ENCODE assay signal across 12 cellular contexts in genomic region chr3:152380048-152380447, GRCh38.
DNase-seq lines count a peak whose midpoint lies in the region; ATAC-seq, FAIRE-seq and TF ChIP-seq lines count a peak whose summit lies in the region.
"Had no signal": no experiment of that assay in that cellular context is flagged by ENCODE, and none has a peak within 500 bp of the region (broad histone marks: within the 10 kb centered on the region; RNA-seq: fewer than 3 reads in every experiment).

No MANE protein-coding gene starts in this region.

- intact Hi-C loops in GM12878 (cut with micrococcal nuclease; ENCODE audit: unreplicated experiment) = loop anchor here (5.0 kb wide), 1 partner anchor 183 kb away; no protein-coding TSS in a partner anchor
- intact Hi-C loops in natural killer cell (cut with micrococcal nuclease) = no loop called here

- no peaks in the 10 kb centered on the region for H3K9me3 Mint-ChIP-seq in natural killer cell
- H3K9me3 Mint-ChIP-seq: nephron progenitor cell had no signal

- 0 out of 3 replicates have a peak overlapping the region, but pooled peaks have one; percentile 3 for H3K4me3 ChIP-seq in A549
- no peak overlapping the region; the same call in 1 of the 2 replicates for H3K4me3 ChIP-seq in GM12878

- WGBS in A549 (ENCODE audit: missing lambda C conversion rate) = 37% methylated on average over 4 of the region's 4 CpGs
- 53% methylated on average over 4 of the region's 4 CpGs for WGBS in GM12878 (ENCODE audit: insufficient coverage, insufficient replicate concordance, low lambda C conversion rate, missing lambda C conversion rate)

- ATAC-seq in A549 (no peak), GM12878 (no peak), natural killer cell (no peak), GM18861 (IDR thresholded peaks at IDR 0.05; ENCODE audit: unreplicated experiment) (no peak), GM19463 (IDR thresholded peaks at IDR 0.05; ENCODE audit: unreplicated experiment) (no peak)
- ATAC-seq: Panc1 had no signal

- peak overlapping the region; percentile 54 to 79 for H3K27ac ChIP-seq in A549
- peak overlapping the region; percentile 35 for H3K27ac ChIP-seq in GM12878 (ENCODE audit: control insufficient read depth, insufficient read depth)

- H3K4me3 Mint-ChIP-seq in natural killer cell = peak overlapping the region; percentile 31
- H3K4me3 Mint-ChIP-seq: nephron progenitor cell had no signal

- peaks cover 4% of the 10 kb centered on the region for H3K36me3 Mint-ChIP-seq in natural killer cell

- peak overlapping the region; percentile 92 for H3K4me2 ChIP-seq in A549
- no peak overlapping the region; the same call in 1 of the 2 replicates for H3K4me2 ChIP-seq in GM12878 (ENCODE audit: control insufficient read depth, insufficient read depth)

- POLR2A ChIA-PET in A549 (lab: Yijun Ruan, JAX) (no interaction called here), GM12878 (lab: Charles Lee) (no interaction called here)

- RAD21 ChIA-PET in GM12878 (lab: Charles Lee; ENCODE audit: unreplicated experiment) = interaction anchor here (1.5 to 2.3 kb wide), 4 partner anchors 20 to 63 kb away, joined by 4 to 9 read pairs (median 6); no protein-coding TSS in a partner anchor

- TF ChIP-seq POLR2A in A549 (IDR thresholded peaks at IDR 0.05; ENCODE audit: low read length) (no peak), GM12878 (IDR thresholded peaks at IDR 0.05; ENCODE audit: low read depth, low read length) (no peak)

- in situ Hi-C loops in GM12878 (cut with MboI) = no loop called here

- FAIRE-seq in A549 (lab: Jason Lieb, UNC) (no peak), GM18507 (lab: Jason Lieb, UNC) (peak; percentile 12), GM12878 (lab: Jason Lieb, UNC) (no peak)

- H3K27me3 Mint-ChIP-seq in natural killer cell (ENCODE audit: low read depth in 2 of 2) = no peaks in the 10 kb centered on the region

- no peaks in the 10 kb centered on the region for H4K20me1 ChIP-seq in GM12878 (ENCODE audit: control insufficient read depth, insufficient read depth)

- H3K9me3 ChIP-seq in A549 = no peaks in the 10 kb centered on the region
- peaks cover 3% of the 10 kb centered on the region for H3K9me3 ChIP-seq in GM12878 (replicated peaks; ENCODE audit: control insufficient read depth, insufficient read depth, low read length)

- H3K4me1 Mint-ChIP-seq in natural killer cell = peaks cover 55 to 78% of the 10 kb centered on the region in 2 donors
- H3K4me1 Mint-ChIP-seq: nephron progenitor cell had no signal

- TF ChIP-seq RAD21 in A549 (conservative IDR thresholded peaks at IDR 0.05 in 1 of 2, IDR thresholded peaks at IDR 0.05 in 1 of 2) (no peak), GM12878 (IDR thresholded peaks at IDR 0.05; ENCODE audit: insufficient read depth, low read depth, low read length) (no peak)

- DNase-seq in A549 (ENCODE audit: low read depth in 1 of 2, low spot score in 1 of 2) = no peak
- no peak for DNase-seq in GM18507 (ENCODE audit: extremely low spot score, insufficient read length, low read depth)
- DNase-seq in GM12878 (ENCODE audit: low read depth, low spot score) = no peak
- no peak for DNase-seq in natural killer cell
- no peak for DNase-seq in stimulated activated naive CD4-positive, alpha-beta T cell (lab: John Stamatoyannopoulos, UW)
- no peak for DNase-seq in NCI-H226
- DNase-seq: hippocampal formation, NCI-H1436, nephron progenitor cell had no signal

- CTCF ChIA-PET in A549 (lab: Yijun Ruan, JAX) = no interaction called here
- CTCF ChIA-PET in GM12878 (lab: Yijun Ruan, JAX) = interaction anchor here (0.6 kb wide), 1 partner anchor 72 kb away, joined by 3 read pairs; no protein-coding TSS in a partner anchor

- no peak for TF ChIP-seq EP300 in A549 (IDR thresholded peaks at IDR 0.05)
- TF ChIP-seq EP300 in GM12878 (IDR thresholded peaks at IDR 0.05; ENCODE audit: borderline replicate concordance in 1 of 2, control insufficient read depth in 1 of 2, low read depth in 2 of 2, low read length in 2 of 2) = no peak

- H3K27ac Mint-ChIP-seq in natural killer cell = peak overlapping the region; percentile 85 to 88
- H3K27ac Mint-ChIP-seq: nephron progenitor cell had no signal

- H2AFZ ChIP-seq in GM12878 (ENCODE audit: control insufficient read depth, low read depth, low read length) = no peak overlapping the region

- peaks cover 0 to 11% of the 10 kb centered on the region in 2 experiments; a peak in 1 of 4 replicates for H3K36me3 ChIP-seq in GM12878 (ENCODE audit: control insufficient read depth in 2 of 2, insufficient read depth in 2 of 2, low read length in 1 of 2)

- SMC1A ChIA-PET in GM12878 (lab: Charles Lee; ENCODE audit: uncharacterized antibody, unreplicated experiment) = interaction anchor here (1.2 to 3.9 kb wide), 4 partner anchors 12 to 136 kb away, joined by 4 to 38 read pairs (median 10); no protein-coding TSS in a partner anchor

- H3K4me1 ChIP-seq in A549 = peaks cover 70% of the 10 kb centered on the region
- H3K4me1 ChIP-seq in GM12878 (ENCODE audit: control insufficient read depth, insufficient read depth, low read length) = peaks cover 30% of the 10 kb centered on the region

- BruUV-seq in GM12878 (replicated peaks; lab: Mats Ljungman, UMichigan) = no TSS peak

- no peaks in the 10 kb centered on the region for H3K27me3 ChIP-seq in GM12878 (replicated peaks in 1 of 2; ENCODE audit: control insufficient read depth in 2 of 2, insufficient read depth in 2 of 2, low read length in 1 of 2)

- peaks cover 98% of the 10 kb centered on the region for H3K79me2 ChIP-seq in GM12878 (ENCODE audit: control insufficient read depth, insufficient read depth, low read length)

- TF ChIP-seq CTCF in A549 (IDR thresholded peaks at IDR 0.05) = no peak
- no peak for TF ChIP-seq CTCF in GM12878 (IDR thresholded peaks at IDR 0.05 in 2 of 3, conservative IDR thresholded peaks at IDR 0.05 in 1 of 3; ENCODE audit: control insufficient read depth in 2 of 3, extremely low read depth in 1 of 3, insufficient read depth in 1 of 3, low read depth in 3 of 3, low read length in 3 of 3)
- TF ChIP-seq CTCF in natural killer cell (IDR thresholded peaks at IDR 0.05) = no peak

- H3K9ac ChIP-seq in GM12878 (ENCODE audit: control insufficient read depth, insufficient read depth, low read length) = no peak overlapping the region

TF ChIP-seq in A549, 52 proteins besides CTCF, POLR2A, EP300 and RAD21 (continues in another document):
- TF ChIP-seq HES2 (IDR thresholded peaks at IDR 0.05) (no peak), USF2 (IDR thresholded peaks at IDR 0.05) (no peak), HOXB5 (CRISPR knock-in tag; IDR thresholded peaks at IDR 0.05) (no peak), ATOH8 (CRISPR knock-in tag; IDR thresholded peaks at IDR 0.05; ENCODE audit: low read depth) (no peak), CBX2 (IDR thresholded peaks at IDR 0.05; ENCODE audit: borderline replicate concordance, low read depth) (no peak)

TF ChIP-seq in GM12878, 131 proteins besides CTCF, POLR2A, EP300 and RAD21 (continues in another document):
- no peak for TF ChIP-seq CUX1 (IDR thresholded peaks at IDR 0.05; ENCODE audit: insufficient replicate concordance, low read depth, low read length)
